Comparison of ENCODE assay signal across 8 cellular contexts in the genomic region with DNA sequence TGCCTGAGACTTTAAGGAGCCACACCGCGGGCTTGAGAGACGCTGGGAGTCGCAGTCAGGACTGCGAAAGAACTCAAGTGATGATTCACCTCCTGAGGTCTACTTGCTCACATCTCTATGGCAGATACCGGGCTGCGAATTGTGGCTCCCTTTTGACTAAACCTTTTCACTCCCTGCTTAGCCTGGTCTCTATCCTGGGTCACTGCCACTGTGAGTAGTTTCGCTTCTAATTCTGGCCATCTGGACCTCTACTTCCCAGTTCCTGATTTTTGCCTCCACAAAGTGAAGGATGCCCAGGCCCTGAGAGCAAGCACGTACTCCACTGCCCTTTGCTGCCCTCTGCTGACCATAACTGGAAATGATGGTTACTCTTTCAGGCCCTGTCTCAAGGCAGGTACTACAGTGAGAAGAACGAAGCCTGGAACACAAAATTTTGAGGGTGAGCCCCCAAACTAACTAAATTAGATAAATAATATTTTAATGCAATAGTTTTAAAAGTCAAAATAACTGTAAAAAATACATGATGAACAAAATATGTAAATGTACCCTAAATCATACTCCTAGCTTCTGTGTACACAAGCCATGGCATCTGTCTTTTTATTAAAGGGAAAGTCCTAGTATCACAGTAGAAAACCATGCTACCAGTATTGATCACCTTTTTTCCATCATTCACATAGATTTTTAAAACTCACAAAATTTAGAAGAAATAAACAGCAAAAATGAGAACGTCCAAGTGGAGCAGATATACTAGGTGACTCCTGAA. TPM values are rescaled to one million over a fixed set of nuclear protein-coding genes. Genes with fewer than 3 reads are reported as not detected.
A peak's percentile ranks its signal among the peaks of the same experiment; 100 is the strongest.
DNase-seq lines count a peak whose midpoint lies in the region; ATAC-seq and TF ChIP-seq lines count a peak whose summit lies in the region.

No MANE protein-coding gene starts in this region.

- no peaks in the 10 kb centered on the region for H3K4me1 Mint-ChIP-seq in Calu3 (ENCODE audit: low read depth, unreplicated experiment)

- TF ChIP-seq POLR2A in erythroblast (IDR thresholded peaks at IDR 0.05; ENCODE audit: low read length), result no peak

- no peak overlapping the region for H2AFZ ChIP-seq in OCI-LY1 (ENCODE audit: low read length)

- no peaks in the 10 kb centered on the region for H4K20me1 ChIP-seq in OCI-LY1 (ENCODE audit: insufficient read depth, low read length)

- no peaks in the 10 kb centered on the region for H3F3A ChIP-seq in OCI-LY1 (ENCODE audit: insufficient read depth, low read length)

- H3K4me3 ChIP-seq in OCI-LY1 (ENCODE audit: low read depth, low read length, poor library complexity, severe bottlenecking), result no peak overlapping the region

- H3K9me3 ChIP-seq in OCI-LY1 (ENCODE audit: low read length), result no peaks in the 10 kb centered on the region

- ATAC-seq in GM19467 (IDR thresholded peaks at IDR 0.05; ENCODE audit: unreplicated experiment), result peak; percentile 83
- ATAC-seq in HG03571 (IDR thresholded peaks at IDR 0.05; ENCODE audit: unreplicated experiment), result peak; percentile 92

- DNase-seq in Calu3 (peak; percentile 75), activated T-cell treated with anti-CD3 and anti-CD28 coated beads for 24 hours (ENCODE audit: low read depth) (peak; percentile 58), erythroblast (lab: John Stamatoyannopoulos, UW) (peak; percentile 63 to 81), myocyte (ENCODE audit: low read depth) (peak; percentile 84)
- peak; percentile 45 for DNase-seq in stimulated activated CD8-positive, alpha-beta memory T cell treated with anti-CD3 and anti-CD28 coated beads, Interleukin-7, amount 100 ng/mL, for 24 hours (ENCODE audit: low read depth)

- H3K27ac Mint-ChIP-seq in Calu3 (ENCODE audit: unreplicated experiment), result peak overlapping the region; percentile 56

- intact Hi-C loops in Calu3 (cut with micrococcal nuclease; ENCODE audit: unreplicated experiment), result loop anchor here (2.0 to 5.0 kb wide), 6 partner anchors 177 to 738 kb away; a partner anchor contains a TSS

- TF ChIP-seq CTCF in Calu3 (IDR thresholded peaks at IDR 0.05; ENCODE audit: unreplicated experiment), result peak; percentile 71
- TF ChIP-seq CTCF in OCI-LY1 (IDR thresholded peaks at IDR 0.05; ENCODE audit: low read length), result peak; percentile 78

- no peaks in the 10 kb centered on the region for H3K9me3 Mint-ChIP-seq in Calu3 (ENCODE audit: low read depth, unreplicated experiment)

- no peaks in the 10 kb centered on the region for H3K9me2 ChIP-seq in OCI-LY1 (ENCODE audit: low read depth, low read length)

- CTCF ChIA-PET in Calu3 (lab: Charles Lee), result no interaction called here

- H3K4me3 Mint-ChIP-seq in Calu3 (ENCODE audit: low read depth, unreplicated experiment), result peak overlapping the region; percentile 24

- no peak overlapping the region for H3K4me2 ChIP-seq in OCI-LY1 (ENCODE audit: low read length)

- H3K36me3 ChIP-seq in OCI-LY1 (ENCODE audit: insufficient read depth, low read length), result peaks cover 3% of the 10 kb centered on the region; the same call in 1 of the 2 replicates

- no peak overlapping the region for H3K9ac ChIP-seq in OCI-LY1 (ENCODE audit: low read length)

- no peaks in the 10 kb centered on the region for H3K27me3 ChIP-seq in OCI-LY1 (ENCODE audit: insufficient read depth, low read length)

- H3K27ac ChIP-seq in OCI-LY1 (ENCODE audit: low read depth, low read length, poor library complexity, severe bottlenecking), result no peak overlapping the region

- H3K4me1 ChIP-seq in OCI-LY1 (ENCODE audit: insufficient read depth, low read length, severe bottlenecking), result peaks cover 7% of the 10 kb centered on the region

- H3K27me3 Mint-ChIP-seq in Calu3 (ENCODE audit: unreplicated experiment), result no peaks in the 10 kb centered on the region

- no peaks in the 10 kb centered on the region for H3K79me2 ChIP-seq in OCI-LY1 (ENCODE audit: insufficient read depth, low read length)

- no peaks in the 10 kb centered on the region for H3K36me3 Mint-ChIP-seq in Calu3 (ENCODE audit: insufficient read depth, unreplicated experiment)

- BruUV-seq in Calu3 (replicated peaks; lab: Mats Ljungman, UMichigan), result no TSS peak

RNA-seq across cellular contexts. Expression of a gene that starts 16.7 kb away (rescaled TPM):
- total RNA-seq in Calu3 (2022), result 42.9 and 48.1 TPM in 2 replicates
- total RNA-seq in myocyte, result 2.1 and 5.5 TPM in 2 replicates
- 2.5 TPM for polyA plus RNA-seq in myocyte (2012)
